Comparison of ENCODE assay signal across 8 cellular contexts in genomic region chr19:18915639-18916038, GRCh38. TPM values are rescaled to one million over a fixed set of nuclear protein-coding genes. Genes with fewer than 3 reads are reported as not detected.
A peak's percentile ranks its signal among the peaks of the same experiment; 100 is the strongest.
DNase-seq lines count a peak whose midpoint lies in the region; ATAC-seq and TF ChIP-seq lines count a peak whose summit lies in the region.

No MANE protein-coding gene starts in this region.

- H3K4me3 ChIP-seq in Karpas-422 (ENCODE audit: low read length) (no peak overlapping the region), vagina (no peak overlapping the region)

- no peaks in the 10 kb centered on the region for H3K27me3 ChIP-seq in Karpas-422 (ENCODE audit: low read length)
- H3K27me3 ChIP-seq in foreskin keratinocyte: no peaks in the 10 kb centered on the region
- H3K27me3 ChIP-seq in vagina: no peaks in the 10 kb centered on the region

- H3K9ac ChIP-seq in Karpas-422 (ENCODE audit: low read length): no peak overlapping the region

- no peak overlapping the region for H2AFZ ChIP-seq in Karpas-422 (ENCODE audit: low read length)

- H3K9me2 ChIP-seq in Karpas-422 (replicated peaks; ENCODE audit: insufficient read depth, low read length): no peaks in the 10 kb centered on the region

- H3K4me1 ChIP-seq in Karpas-422 (ENCODE audit: low read length) (peaks cover 17% of the 10 kb centered on the region), foreskin keratinocyte (no peaks in the 10 kb centered on the region), vagina (peaks cover 40% of the 10 kb centered on the region)

- ATAC-seq in foreskin keratinocyte: no peak

- H3K4me2 ChIP-seq in Karpas-422 (ENCODE audit: low read depth, low read length, poor library complexity, severe bottlenecking): no peak overlapping the region

- no peak for TF ChIP-seq POLR2A in vagina (IDR thresholded peaks at IDR 0.05)

- H3K36me3 ChIP-seq in Karpas-422 (ENCODE audit: insufficient read depth, low read length) (peaks cover 10% of the 10 kb centered on the region; the same call in 1 of the 2 replicates), vagina (peaks cover 0 to 6% of the 10 kb centered on the region in 2 donors)

- H3K9me3 ChIP-seq in Karpas-422 (ENCODE audit: low read length) (no peaks in the 10 kb centered on the region), vagina (no peaks in the 10 kb centered on the region)

- H3K79me2 ChIP-seq in Karpas-422 (ENCODE audit: low read length): peaks cover 60% of the 10 kb centered on the region

- intact Hi-C loops in vagina (cut with DNase I): no loop called here

- peak in 2 of 3 experiments; percentile 5 to 56 for DNase-seq in NCI-H1417 (lab: John Stamatoyannopoulos, UW)
- DNase-seq in NCI-H1417 treated with DMSO at 0.1 percent for 48 hours (lab: John Stamatoyannopoulos, UW): no peak
- peak; percentile 78 for DNase-seq in Karpas-422
- DNase-seq in activated CD4-positive, alpha-beta T cell treated with anti-CD3 and anti-CD28 coated beads, Interleukin-2, amount 50 U/mL, for 48 hours: peak; percentile 34 to 46
- DNase-seq in foreskin keratinocyte: no peak
- DNase-seq in stimulated activated CD4-positive, alpha-beta T cell treated with anti-CD3 and anti-CD28 coated beads, Interleukin-4, amount 100 ng/mL, for 24 hours: peak; percentile 36
- no peak for DNase-seq in effector CD4-positive, alpha-beta T cell
- no peak for DNase-seq in vagina (ENCODE audit: extremely low spot score in 2 of 2)

- H3K27ac ChIP-seq in Karpas-422 (ENCODE audit: low read length) (no peak overlapping the region), foreskin keratinocyte (no peak overlapping the region), vagina (no peak overlapping the region)

- H4K20me1 ChIP-seq in Karpas-422 (ENCODE audit: insufficient read depth, low read depth, low read length): peaks cover 14% of the 10 kb centered on the region; the same call in 1 of the 2 replicates

- peak; percentile 67 for TF ChIP-seq CTCF in foreskin keratinocyte (conservative IDR thresholded peaks at IDR 0.05)
- no peak for TF ChIP-seq CTCF in vagina (IDR thresholded peaks at IDR 0.05)

RNA-seq across cellular contexts. Expression of gene COPE, which starts 3.5 kb away (rescaled TPM):
- 145 and 153 TPM in 2 replicates for total RNA-seq in Karpas-422 (2014; rRNA removed; shearing (Covaris generic); ENCODE audit: low replicate concordance)
- total RNA-seq in foreskin keratinocyte (193 and 257 TPM in 2 replicates), vagina (212 TPM)
- 257 and 326 TPM in 2 replicates for polyA plus RNA-seq in foreskin keratinocyte

RNA-seq across cellular contexts. Expression of gene DDX49, which starts 3.9 kb away (rescaled TPM):
- 49.3 and 74.5 TPM in 2 replicates for total RNA-seq in Karpas-422 (2014; rRNA removed; shearing (Covaris generic); ENCODE audit: low replicate concordance)
- total RNA-seq in foreskin keratinocyte (50.0 and 53.2 TPM in 2 replicates), vagina (36.3 TPM)
- 53.2 and 55.3 TPM in 2 replicates for polyA plus RNA-seq in foreskin keratinocyte

RNA-seq across cellular contexts. Expression of gene CERS1, which starts 19.7 kb away (rescaled TPM):
- total RNA-seq in Karpas-422 (2014; rRNA removed; shearing (Covaris generic); ENCODE audit: low replicate concordance): not detected in 2 replicates
- total RNA-seq in foreskin keratinocyte: 0.10 and 0.11 TPM in 2 replicates
- 0.06 and 0.28 TPM in 2 replicates for polyA plus RNA-seq in foreskin keratinocyte
- 0.49 TPM for total RNA-seq in vagina

RNA-seq across cellular contexts. Expression of gene HOMER3, which starts 25.4 kb away (rescaled TPM):
- 0.90 TPM in 1 of 2 replicates, not detected in the other for total RNA-seq in Karpas-422 (2014; rRNA removed; shearing (Covaris generic); ENCODE audit: low replicate concordance)
- 142 and 160 TPM in 2 replicates for total RNA-seq in foreskin keratinocyte
- 191 and 233 TPM in 2 replicates for polyA plus RNA-seq in foreskin keratinocyte
- total RNA-seq in vagina: 30.9 TPM

Comparison
In these comparisons a context has a peak if more than half of its experiments do, and no peak if none do; other contexts are left out.
1. DNase-seq: peak in NCI-H1417 (2 of 3), Karpas-422 (single experiment), activated CD4-positive, alpha-beta T cell treated with anti-CD3 and anti-CD28 coated beads, Interleukin-2, amount 50 U/mL, for 48 hours (2 of 2) and stimulated activated CD4-positive, alpha-beta T cell treated with anti-CD3 and anti-CD28 coated beads, Interleukin-4, amount 100 ng/mL, for 24 hours (single experiment); none in NCI-H1417 treated with DMSO at 0.1 percent for 48 hours (single experiment), foreskin keratinocyte (0 of 2), effector CD4-positive, alpha-beta T cell (single experiment) and vagina (0 of 2).